1 cellular context compared by ENCODE assay signal in the genomic region with DNA sequence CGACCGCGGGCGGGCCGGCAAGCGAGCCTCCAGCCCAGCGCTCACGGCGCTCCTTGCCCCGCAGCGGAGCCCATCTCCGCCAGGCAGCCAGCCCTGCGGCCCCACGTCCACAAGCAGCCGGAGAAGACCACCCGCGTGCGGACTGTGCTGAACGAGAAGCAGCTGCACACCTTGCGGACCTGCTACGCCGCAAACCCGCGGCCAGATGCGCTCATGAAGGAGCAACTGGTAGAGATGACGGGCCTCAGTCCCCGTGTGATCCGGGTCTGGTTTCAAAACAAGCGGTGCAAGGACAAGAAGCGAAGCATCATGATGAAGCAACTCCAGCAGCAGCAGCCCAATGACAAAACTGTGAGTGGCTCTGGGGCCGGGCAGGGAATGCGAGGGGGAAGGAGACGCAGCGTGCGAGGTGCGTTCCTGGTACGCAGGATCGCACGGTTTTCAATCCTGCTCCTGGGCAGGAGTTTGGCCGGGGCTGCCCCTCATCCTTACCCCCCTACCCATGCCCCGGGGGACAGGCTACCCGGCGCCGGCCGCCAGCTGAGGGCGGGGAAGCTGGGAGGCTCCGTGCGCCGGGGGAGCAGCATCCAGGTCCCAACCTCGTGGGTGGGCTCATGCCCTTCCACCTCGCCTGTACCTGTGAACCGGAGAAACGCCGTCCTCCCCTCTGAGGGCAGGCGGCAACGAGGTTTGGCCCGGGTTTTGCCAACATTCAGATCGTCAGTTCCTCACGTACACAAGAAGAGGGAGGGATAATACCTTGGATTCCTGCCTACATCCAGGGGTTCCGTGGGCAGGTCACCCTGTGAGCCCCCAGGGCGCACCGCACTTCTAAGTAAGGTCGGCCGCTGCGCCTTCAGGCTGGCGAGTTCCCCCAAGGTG.
TF ChIP-seq lines count a peak whose summit lies in the region.

No MANE protein-coding gene starts in this region.

TF ChIP-seq in WTC11, 78 proteins besides CTCF, POLR2A, EP300 and RAD21 (continued from another document):
- TF ChIP-seq, protein P1, sequence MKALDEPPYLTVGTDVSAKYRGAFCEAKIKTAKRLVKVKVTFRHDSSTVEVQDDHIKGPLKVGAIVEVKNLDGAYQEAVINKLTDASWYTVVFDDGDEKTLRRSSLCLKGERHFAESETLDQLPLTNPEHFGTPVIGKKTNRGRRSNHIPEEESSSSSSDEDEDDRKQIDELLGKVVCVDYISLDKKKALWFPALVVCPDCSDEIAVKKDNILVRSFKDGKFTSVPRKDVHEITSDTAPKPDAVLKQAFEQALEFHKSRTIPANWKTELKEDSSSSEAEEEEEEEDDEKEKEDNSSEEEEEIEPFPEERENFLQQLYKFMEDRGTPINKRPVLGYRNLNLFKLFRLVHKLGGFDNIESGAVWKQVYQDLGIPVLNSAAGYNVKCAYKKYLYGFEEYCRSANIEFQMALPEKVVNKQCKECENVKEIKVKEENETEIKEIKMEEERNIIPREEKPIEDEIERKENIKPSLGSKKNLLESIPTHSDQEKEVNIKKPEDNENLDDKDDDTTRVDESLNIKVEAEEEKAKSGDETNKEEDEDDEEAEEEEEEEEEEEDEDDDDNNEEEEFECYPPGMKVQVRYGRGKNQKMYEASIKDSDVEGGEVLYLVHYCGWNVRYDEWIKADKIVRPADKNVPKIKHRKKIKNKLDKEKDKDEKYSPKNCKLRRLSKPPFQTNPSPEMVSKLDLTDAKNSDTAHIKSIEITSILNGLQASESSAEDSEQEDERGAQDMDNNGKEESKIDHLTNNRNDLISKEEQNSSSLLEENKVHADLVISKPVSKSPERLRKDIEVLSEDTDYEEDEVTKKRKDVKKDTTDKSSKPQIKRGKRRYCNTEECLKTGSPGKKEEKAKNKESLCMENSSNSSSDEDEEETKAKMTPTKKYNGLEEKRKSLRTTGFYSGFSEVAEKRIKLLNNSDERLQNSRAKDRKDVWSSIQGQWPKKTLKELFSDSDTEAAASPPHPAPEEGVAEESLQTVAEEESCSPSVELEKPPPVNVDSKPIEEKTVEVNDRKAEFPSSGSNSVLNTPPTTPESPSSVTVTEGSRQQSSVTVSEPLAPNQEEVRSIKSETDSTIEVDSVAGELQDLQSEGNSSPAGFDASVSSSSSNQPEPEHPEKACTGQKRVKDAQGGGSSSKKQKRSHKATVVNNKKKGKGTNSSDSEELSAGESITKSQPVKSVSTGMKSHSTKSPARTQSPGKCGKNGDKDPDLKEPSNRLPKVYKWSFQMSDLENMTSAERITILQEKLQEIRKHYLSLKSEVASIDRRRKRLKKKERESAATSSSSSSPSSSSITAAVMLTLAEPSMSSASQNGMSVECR (CRISPR knock-in tag; IDR thresholded peaks at IDR 0.05; ENCODE audit: borderline replicate concordance): no peak
